Comparison of ENCODE assay signal across 8 cellular contexts in the genomic region with DNA sequence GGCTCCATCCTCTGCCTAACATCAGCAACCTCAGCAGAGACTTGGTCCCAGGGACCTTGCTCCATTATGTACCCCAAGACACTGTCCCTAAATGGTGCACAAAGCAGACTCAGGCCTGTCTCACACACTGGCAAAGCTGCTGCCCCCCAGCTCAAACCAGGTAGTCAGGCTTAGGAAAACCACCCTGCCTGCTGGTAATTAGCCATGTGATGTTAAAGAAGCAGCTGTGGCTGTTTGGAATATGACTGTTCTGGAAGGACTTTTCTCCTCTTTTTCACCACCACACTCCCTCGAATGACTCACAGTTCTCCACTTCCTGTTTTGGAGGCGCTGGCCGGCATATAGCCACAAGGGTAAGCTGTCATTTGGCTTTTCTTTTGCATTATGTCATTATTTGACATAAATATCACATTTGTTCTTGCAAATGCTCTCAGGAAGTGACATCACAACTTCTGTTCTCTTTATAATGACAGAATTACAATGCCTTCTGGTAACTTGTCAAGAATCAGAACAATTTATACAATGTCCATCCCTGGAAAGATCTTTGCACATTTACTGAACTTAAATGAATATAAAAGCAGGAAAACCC.
DNase-seq lines count a peak whose midpoint lies in the region; ATAC-seq and TF ChIP-seq lines count a peak whose summit lies in the region.

No MANE protein-coding gene starts in this region.

- H3K27me3 ChIP-seq in BLaER1 (no peaks in the 10 kb centered on the region), tibial artery (no peaks in the 10 kb centered on the region)

- TF ChIP-seq CTCF in coronary artery (IDR thresholded peaks at IDR 0.05), result no peak
- TF ChIP-seq CTCF in tibial artery (IDR thresholded peaks at IDR 0.05), result peak in 1 of 2 experiments; percentile 10

- no peak overlapping the region for H3K9ac ChIP-seq in BLaER1

- H3K27ac ChIP-seq in BLaER1 (no peak overlapping the region), coronary artery (peak overlapping the region; percentile 65 to 88), tibial artery (peak overlapping the region; percentile 56 to 67)

- peaks cover 67% of the 10 kb centered on the region for H3K36me3 ChIP-seq in BLaER1
- H3K36me3 ChIP-seq in tibial artery, result no peaks in the 10 kb centered on the region

- H3K4me1 ChIP-seq in BLaER1 (peaks cover 10% of the 10 kb centered on the region), tibial artery (peaks cover 0 to 28% (median 12%) of the 10 kb centered on the region in 4 donors)

- intact Hi-C loops in tibial artery (cut with DNase I; ENCODE audit: low total_unique reads), result loop anchor here (10.0 kb wide), 1 partner anchor 166 kb away; the partner anchor contains the start of gene UGCG

- peak; percentile 90 for DNase-seq in SK-MEL-5 (ENCODE audit: low read depth, low spot score)
- no peak for DNase-seq in coronary artery (ENCODE audit: low spot score)
- DNase-seq in medulla oblongata (ENCODE audit: extremely low spot score), result peak; percentile 77
- DNase-seq in tibial artery, result peak; percentile 78 to 80
- DNase-seq in T-helper 9 cell, result no peak

- H3K4me2 ChIP-seq in BLaER1, result peak overlapping the region; percentile 1; the same call in 1 of the 2 replicates

- H3K9me3 ChIP-seq in BLaER1 (no peaks in the 10 kb centered on the region), tibial artery (no peaks in the 10 kb centered on the region)

- ATAC-seq in GM18907 (IDR thresholded peaks at IDR 0.05; ENCODE audit: unreplicated experiment) (peak; percentile 75), HG03159 (IDR thresholded peaks at IDR 0.05; ENCODE audit: unreplicated experiment) (peak; percentile 74)

- in situ Hi-C loops in SK-MEL-5 (cut with HindIII; ENCODE audit: low pct_unique_long_range_greater_than_20kb, low sequenced_read_pairs), result loop anchor here (25.0 kb wide), 2 partner anchors 124 to 299 kb away; no protein-coding TSS in a partner anchor

- H3K4me3 ChIP-seq in BLaER1 (no peak overlapping the region), coronary artery (no peak overlapping the region), tibial artery (no peak overlapping the region)

- no peaks in the 10 kb centered on the region for H4K20me1 ChIP-seq in BLaER1

Comparison
In these comparisons a context has a peak if more than half of its experiments do, and no peak if none do; other contexts are left out.
1. DNase-seq: peak in SK-MEL-5 (single experiment), medulla oblongata (single experiment) and tibial artery (2 of 2); none in coronary artery (single experiment) and T-helper 9 cell (single experiment).